10 cellular contexts compared by ENCODE assay signal in genomic region chr18:77108821-77109692, GRCh38. TPM values are rescaled to one million over a fixed set of nuclear protein-coding genes. Genes with fewer than 3 reads are reported as not detected.
DNase-seq lines count a peak whose midpoint lies in the region; ATAC-seq and TF ChIP-seq lines count a peak whose summit lies in the region.
"Had no signal": no experiment of that assay in that cellular context is flagged by ENCODE, and none has a peak within 500 bp of the region (broad histone marks: within the 10 kb centered on the region; RNA-seq: fewer than 3 reads in every experiment).

No MANE protein-coding gene starts in this region.

- peaks cover 4% of the 10 kb centered on the region for H3K9me3 Mint-ChIP-seq in activated T-helper 17 cell treated with anti-CD3 and anti-CD28 coated beads, Interleukin-2, amount 50 U/mL, for 72 hours
- H3K9me3 Mint-ChIP-seq: type B pancreatic cell had no signal

- no peaks in the 10 kb centered on the region for H3K27me3 ChIP-seq in testis

- peaks cover 79% of the 10 kb centered on the region for H3K4me1 Mint-ChIP-seq in activated T-helper 17 cell treated with anti-CD3 and anti-CD28 coated beads, Interleukin-2, amount 50 U/mL, for 72 hours

- no peak for TF ChIP-seq POLR2A in lower leg skin (IDR thresholded peaks at IDR 0.05)
- no peak for TF ChIP-seq POLR2A in testis (IDR thresholded peaks at IDR 0.05)

- no peaks in the 10 kb centered on the region for H3K27me3 Mint-ChIP-seq in activated T-helper 17 cell treated with anti-CD3 and anti-CD28 coated beads, Interleukin-2, amount 50 U/mL, for 72 hours
- H3K27me3 Mint-ChIP-seq: type B pancreatic cell had no signal

- no peaks in the 10 kb centered on the region for H3K9me3 ChIP-seq in testis

- peak overlapping the region; percentile 81 for H3K4me3 Mint-ChIP-seq in activated T-helper 17 cell treated with anti-CD3 and anti-CD28 coated beads, Interleukin-2, amount 50 U/mL, for 72 hours

- DNase-seq in activated CD8-positive, alpha-beta memory T cell treated with anti-CD3 and anti-CD28 coated beads for 24 hours = peak; percentile 51
- DNase-seq in activated CD8-positive, alpha-beta memory T cell treated with anti-CD3 and anti-CD28 coated beads, Interleukin-2, amount 50 U/mL, for 4 hours = no peak
- DNase-seq in lower leg skin (ENCODE audit: low spot score in 2 of 2) (peak; percentile 32 to 81), testis (no peak), NCI-H187 (lab: John Stamatoyannopoulos, UW) (no peak), DMS114 treated with DMSO at 0.1 percent for 48 hours (lab: John Stamatoyannopoulos, UW; ENCODE audit: unreplicated experiment) (no peak), foreskin fibroblast (no peak)
- DNase-seq: NCI-H524 treated with DMSO at 0.1 percent for 48 hours had no signal

- WGBS in lower leg skin, 2 donors = 64% methylated on average over 7 of the region's 7 CpGs
- WGBS in testis, 2 donors = 60 to 72% methylated on average over 7 of the region's 7 CpGs

- intact Hi-C loops in lower leg skin (cut with DNase I; ENCODE audit: low total_unique reads) = no loop called here
- intact Hi-C loops in testis (cut with DNase I; ENCODE audit: low total_unique reads) = no loop called here

- H3K4me1 ChIP-seq in testis = peaks cover 29% of the 10 kb centered on the region

- peak overlapping the region; percentile 53 for H3K27ac Mint-ChIP-seq in activated T-helper 17 cell treated with anti-CD3 and anti-CD28 coated beads, Interleukin-2, amount 50 U/mL, for 72 hours
- H3K27ac Mint-ChIP-seq: type B pancreatic cell had no signal

- H3K36me3 Mint-ChIP-seq in activated T-helper 17 cell treated with anti-CD3 and anti-CD28 coated beads, Interleukin-2, amount 50 U/mL, for 72 hours (ENCODE audit: low read depth) = peaks cover 84% of the 10 kb centered on the region

- TF ChIP-seq CTCF in lower leg skin (IDR thresholded peaks at IDR 0.05) (no peak), testis (IDR thresholded peaks at IDR 0.05) (no peak), foreskin fibroblast (IDR thresholded peaks at IDR 0.05; ENCODE audit: low read depth, low read length) (no peak)

- H3K27ac ChIP-seq in testis = peak overlapping the region; percentile 66 to 74

- H3K36me3 ChIP-seq in testis (ENCODE audit: low read depth, missing control alignments) = no peaks in the 10 kb centered on the region

- no peak overlapping the region for H3K4me3 ChIP-seq in lower leg skin (ENCODE audit: low read depth, poor library complexity, severe bottlenecking)
- no peak overlapping the region for H3K4me3 ChIP-seq in testis
- no peak overlapping the region for H3K4me3 ChIP-seq in foreskin fibroblast (ENCODE audit: low read depth in 1 of 2, low read length in 2 of 2)

- ATAC-seq in activated T-helper 17 cell treated with anti-CD3 and anti-CD28 coated beads, Interleukin-2, amount 50 U/mL, for 72 hours (replicated peaks) = no peak

RNA-seq across cellular contexts. Expression of gene MBP, which starts 23.5 kb away (rescaled TPM):
- total RNA-seq in activated T-helper 17 cell treated with anti-CD3 and anti-CD28 coated beads, Interleukin-2, amount 50 U/mL, for 72 hours = 10 to 100 TPM; 55.7 to 66.5 TPM
- total RNA-seq in lower leg skin (10 to 100 TPM; 45.0 to 60.0 (median 51.9) TPM), testis (10 to 100 TPM; 15.4 to 20.3 TPM)
- polyA plus RNA-seq in testis (ENCODE audit: insufficient read depth, low read depth, low replicate concordance) = 16.7 TPM

Comparison
In these comparisons a context has a peak if more than half of its experiments do, and no peak if none do; other contexts are left out.
1. DNase-seq: peak in activated CD8-positive, alpha-beta memory T cell treated with anti-CD3 and anti-CD28 coated beads for 24 hours (single experiment) and lower leg skin (2 of 2); none in activated CD8-positive, alpha-beta memory T cell treated with anti-CD3 and anti-CD28 coated beads, Interleukin-2, amount 50 U/mL, for 4 hours (single experiment), testis (single experiment), NCI-H187 (0 of 2), DMS114 treated with DMSO at 0.1 percent for 48 hours (single experiment) and foreskin fibroblast (0 of 2).